Comparison of ENCODE assay signal across 8 cellular contexts in genomic region chr11:2929880-2930704, GRCh38. TPM values are rescaled to one million over a fixed set of nuclear protein-coding genes. Genes with fewer than 3 reads are reported as not detected.
DNase-seq lines count a peak whose midpoint lies in the region; ATAC-seq and TF ChIP-seq lines count a peak whose summit lies in the region.

No MANE protein-coding gene starts in this region.

- intact Hi-C loops in PC-9 (cut with micrococcal nuclease; ENCODE audit: unreplicated experiment) (loop anchor here (1.0 to 5.0 kb wide), 5 partner anchors 17 to 487 kb away; partner anchors contain the start of gene MRGPRG), body of pancreas (cut with DNase I) (no loop called here)

- ATAC-seq in body of pancreas, result peak; percentile 12
- ATAC-seq in stimulated activated naive B cell treated with anti-CD40 and anti-IgM and Interleukin-4, amounts not matched to agents 10 μg/mL and 1 μg/mL and 100 μg/mL, for 72 hours (replicated peaks), result peak; percentile 58 to 70
- no peak for ATAC-seq in HG03095 (IDR thresholded peaks at IDR 0.05; ENCODE audit: unreplicated experiment)

- no peaks in the 10 kb centered on the region for H3K9me2 ChIP-seq in PC-9 (ENCODE audit: insufficient read depth)

- H3K9ac ChIP-seq in ES-I3 (ENCODE audit: low read depth, low read length), result peak overlapping the region; percentile 23; the same call in 1 of the 2 replicates

- BruUV-seq in PC-9 (replicated peaks; lab: Mats Ljungman, UMichigan), result TSS peak; percentile 92

- H2AFZ ChIP-seq in PC-9, result no peak overlapping the region; the same call in 1 of the 2 replicates

- DNase-seq in HFFc6 (peak; percentile 25), PC-9 (peak in 1 of 2 experiments; percentile 60), body of pancreas (peak; percentile 37 to 74 (median 46)), kidney tubule cell (ENCODE audit: low spot score) (peak; percentile 74), GOT3 (lab: John Stamatoyannopoulos, UW) (no peak)
- DNase-seq in stimulated activated naive B cell treated with anti-CD40 and anti-IgM and Interleukin-4, amounts not matched to agents 10 μg/mL and 1 μg/mL and 100 μg/mL, for 72 hours, result peak; percentile 58

- H3K27me3 ChIP-seq in PC-9 (ENCODE audit: insufficient read depth, low read depth), result no peaks in the 10 kb centered on the region
- H3K27me3 ChIP-seq in body of pancreas, result peaks cover 0 to 5% of the 10 kb centered on the region in 2 donors

- peaks cover 5% of the 10 kb centered on the region; the same call in 1 of the 2 replicates for H4K20me1 ChIP-seq in PC-9 (ENCODE audit: insufficient read depth)

- TF ChIP-seq CTCF in HFFc6 (IDR thresholded peaks at IDR 0.05) (no peak), PC-9 (conservative IDR thresholded peaks at IDR 0.05) (no peak), body of pancreas (IDR thresholded peaks at IDR 0.05) (peak in 1 of 7 experiments; percentile 0)

- H3K9me3 ChIP-seq in ES-I3 (ENCODE audit: control insufficient read depth, insufficient read depth, low read length) (no peaks in the 10 kb centered on the region), PC-9 (ENCODE audit: insufficient read depth, low read depth) (no peaks in the 10 kb centered on the region), body of pancreas (no peaks in the 10 kb centered on the region)

- peak overlapping the region; percentile 84 for H3K4me2 ChIP-seq in PC-9

- TF ChIP-seq POLR2A in body of pancreas (IDR thresholded peaks at IDR 0.05), result no peak

- POLR2A ChIA-PET in PC-9 (lab: Charles Lee; ENCODE audit: unreplicated experiment), result interaction anchor here (0.6 kb wide), 5 partner anchors 11 to 680 kb away, joined by 3 to 6 read pairs (median 3); no protein-coding TSS in a partner anchor

- CTCF ChIA-PET in PC-9 (lab: Charles Lee), result interaction anchor here (0.6 to 1.2 kb wide), 7 partner anchors 27 to 397 kb away, joined by 3 to 11 read pairs (median 3); a partner anchor contains a TSS

- H3K79me2 ChIP-seq in PC-9 (ENCODE audit: low read depth), result peaks cover 28% of the 10 kb centered on the region

- peak overlapping the region; percentile 88 for H3K4me3 Mint-ChIP-seq in HFFc6
- H3K4me3 Mint-ChIP-seq in stimulated activated naive B cell treated with anti-CD40 and anti-IgM and Interleukin-4, amounts not matched to agents 10 μg/mL and 1 μg/mL and 100 μg/mL, for 72 hours, result peak overlapping the region; percentile 84 to 86

- H3K36me3 Mint-ChIP-seq in HFFc6 (ENCODE audit: low read depth), result peaks cover 14% of the 10 kb centered on the region; the same call in 1 of the 2 replicates
- H3K36me3 Mint-ChIP-seq in stimulated activated naive B cell treated with anti-CD40 and anti-IgM and Interleukin-4, amounts not matched to agents 10 μg/mL and 1 μg/mL and 100 μg/mL, for 72 hours, result no peaks in the 10 kb centered on the region

- peaks cover 5% of the 10 kb centered on the region for H3K27me3 Mint-ChIP-seq in HFFc6 (ENCODE audit: insufficient read depth)
- H3K27me3 Mint-ChIP-seq in stimulated activated naive B cell treated with anti-CD40 and anti-IgM and Interleukin-4, amounts not matched to agents 10 μg/mL and 1 μg/mL and 100 μg/mL, for 72 hours, result peaks cover 39 to 56% of the 10 kb centered on the region in 2 donors

- H3K36me3 ChIP-seq in ES-I3 (ENCODE audit: insufficient read depth, low read length), result no peaks in the 10 kb centered on the region
- H3K36me3 ChIP-seq in PC-9 (ENCODE audit: low read depth), result no peaks in the 10 kb centered on the region
- H3K36me3 ChIP-seq in body of pancreas (replicated peaks in 1 of 2; ENCODE audit: insufficient read depth in 1 of 2, low read depth in 2 of 2), result no peaks in the 10 kb centered on the region

- H3K4me1 Mint-ChIP-seq in HFFc6 (ENCODE audit: low read depth), result peaks cover 35% of the 10 kb centered on the region
- H3K4me1 Mint-ChIP-seq in stimulated activated naive B cell treated with anti-CD40 and anti-IgM and Interleukin-4, amounts not matched to agents 10 μg/mL and 1 μg/mL and 100 μg/mL, for 72 hours, result peaks cover 17 to 46% of the 10 kb centered on the region in 2 donors

- H3K9me3 Mint-ChIP-seq in HFFc6, result no peaks in the 10 kb centered on the region
- H3K9me3 Mint-ChIP-seq in stimulated activated naive B cell treated with anti-CD40 and anti-IgM and Interleukin-4, amounts not matched to agents 10 μg/mL and 1 μg/mL and 100 μg/mL, for 72 hours, result no peaks in the 10 kb centered on the region

- H3K4me1 ChIP-seq in ES-I3 (ENCODE audit: insufficient read depth, low read length), result peaks cover 12% of the 10 kb centered on the region; the same call in 1 of the 2 replicates
- peaks cover 41% of the 10 kb centered on the region for H3K4me1 ChIP-seq in PC-9 (replicated peaks; ENCODE audit: insufficient read depth)
- peaks cover 33% of the 10 kb centered on the region for H3K4me1 ChIP-seq in body of pancreas

- H3K4me3 ChIP-seq in PC-9 (peak overlapping the region; percentile 57), body of pancreas (no peak overlapping the region)

- H3K27ac ChIP-seq in PC-9 (peak overlapping the region; percentile 99), body of pancreas (peak overlapping the region; percentile 47 to 77 (median 64))

- 1 to 6% methylated on average over 17 to 52 of the region's 53 CpGs for whole genome bisulfite sequencing in body of pancreas, 2 donors

- peaks cover 19% of the 10 kb centered on the region for H3F3A ChIP-seq in PC-9 (ENCODE audit: insufficient read depth, low read depth)

- peak overlapping the region; percentile 96 for H3K27ac Mint-ChIP-seq in HFFc6
- H3K27ac Mint-ChIP-seq in stimulated activated naive B cell treated with anti-CD40 and anti-IgM and Interleukin-4, amounts not matched to agents 10 μg/mL and 1 μg/mL and 100 μg/mL, for 72 hours, result peak overlapping the region; percentile 91

RNA-seq across cellular contexts. Expression of gene PHLDA2, which starts 0.9 kb away (rescaled TPM):
- 100 to 1,000 TPM; 102 to 149 (median 125) TPM for total RNA-seq in HFFc6 (2021; fragmentation: NEBNext Ultra II Directional; extraction: Animal tissue kit (Norgen Biotek cat#: 25700))
- 10.7 and 14.1 TPM in 2 replicates for total RNA-seq in PC-9 (2021)
- total RNA-seq in body of pancreas, result 1 to 10 TPM in 1 of 2 donors, not detected in 1; 4.2 TPM

RNA-seq across cellular contexts. Expression of gene CDKN1C, which starts 44.5 kb away (rescaled TPM):
- under 1 TPM in 2 of 6 experiments, not detected in 4; 0.17 to 0.24 TPM for total RNA-seq in HFFc6 (2021; fragmentation: NEBNext Ultra II Directional; extraction: Animal tissue kit (Norgen Biotek cat#: 25700))
- total RNA-seq in PC-9 (2021), result 5.1 and 7.6 TPM in 2 replicates
- total RNA-seq in body of pancreas, result 100 to 1,000 TPM in 1 of 2 donors, 10 to 100 TPM in 1; 35.3 to 231 TPM
